ENCODE assay signal across 18 cellular contexts in genomic region chr6:19444481-19444880, GRCh38.
"Had no signal": no experiment of that assay in that cellular context is flagged by ENCODE, and none has a peak within 500 bp of the region (broad histone marks: within the 10 kb centered on the region; RNA-seq: fewer than 3 reads in every experiment).

No MANE protein-coding gene starts in this region.

- DNase-seq: activated CD4-positive, alpha-beta T cell treated with anti-CD3 and anti-CD28 coated beads, Interleukin-2, amount 10 ng/mL, durations not matched to agents 7 days and 5 days; activated CD8-positive, alpha-beta memory T cell treated with anti-CD3 and anti-CD28 coated beads for 24 hours; activated naive CD4-positive, alpha-beta T cell treated with Interleukin-2 at 50 U/mL for 16 hours; central memory CD4-positive, alpha-beta T cell; gastrocnemius medialis; islet precursor cell; mucosa of descending colon; naive thymus-derived CD4-positive, alpha-beta T cell; pancreas; stimulated activated CD4-positive, alpha-beta T cell treated with anti-CD3 and anti-CD28 coated beads, Interleukin-12 subunit alpha, Interleukin-12 subunit beta, amount 100 ng/mL, for 4 hours; stimulated activated CD4-positive, alpha-beta T cell treated with anti-CD3 and anti-CD28 coated beads, Interleukin-2, amount 100 ng/mL, for 24 hours; T-helper 9 cell; upper lobe of right lung had no signal

- H3K4me3 ChIP-seq: coronary artery, gastrocnemius medialis, mucosa of descending colon, pancreas, thoracic aorta, upper lobe of right lung had no signal

- ATAC-seq: activated T-helper 17 cell treated with anti-CD3 and anti-CD28 coated beads, Interleukin-2, amount 50 U/mL, for 72 hours; esophagus mucosa; gastrocnemius medialis; left lobe of liver; mucosa of descending colon; naive thymus-derived CD4-positive, alpha-beta T cell; upper lobe of right lung had no signal
